In genomic region chr17:18246880-18247612, GRCh38 we compare ENCODE assay signal across 1 cellular context.
A peak's percentile ranks its signal among the peaks of the same experiment; 100 is the strongest.
TF ChIP-seq lines count a peak whose summit lies in the region.

No MANE protein-coding gene starts in this region.

TF ChIP-seq in GM23338, 12 proteins besides CTCF, POLR2A, EP300 and RAD21 (continued from another document):
- TF ChIP-seq, protein P1, sequence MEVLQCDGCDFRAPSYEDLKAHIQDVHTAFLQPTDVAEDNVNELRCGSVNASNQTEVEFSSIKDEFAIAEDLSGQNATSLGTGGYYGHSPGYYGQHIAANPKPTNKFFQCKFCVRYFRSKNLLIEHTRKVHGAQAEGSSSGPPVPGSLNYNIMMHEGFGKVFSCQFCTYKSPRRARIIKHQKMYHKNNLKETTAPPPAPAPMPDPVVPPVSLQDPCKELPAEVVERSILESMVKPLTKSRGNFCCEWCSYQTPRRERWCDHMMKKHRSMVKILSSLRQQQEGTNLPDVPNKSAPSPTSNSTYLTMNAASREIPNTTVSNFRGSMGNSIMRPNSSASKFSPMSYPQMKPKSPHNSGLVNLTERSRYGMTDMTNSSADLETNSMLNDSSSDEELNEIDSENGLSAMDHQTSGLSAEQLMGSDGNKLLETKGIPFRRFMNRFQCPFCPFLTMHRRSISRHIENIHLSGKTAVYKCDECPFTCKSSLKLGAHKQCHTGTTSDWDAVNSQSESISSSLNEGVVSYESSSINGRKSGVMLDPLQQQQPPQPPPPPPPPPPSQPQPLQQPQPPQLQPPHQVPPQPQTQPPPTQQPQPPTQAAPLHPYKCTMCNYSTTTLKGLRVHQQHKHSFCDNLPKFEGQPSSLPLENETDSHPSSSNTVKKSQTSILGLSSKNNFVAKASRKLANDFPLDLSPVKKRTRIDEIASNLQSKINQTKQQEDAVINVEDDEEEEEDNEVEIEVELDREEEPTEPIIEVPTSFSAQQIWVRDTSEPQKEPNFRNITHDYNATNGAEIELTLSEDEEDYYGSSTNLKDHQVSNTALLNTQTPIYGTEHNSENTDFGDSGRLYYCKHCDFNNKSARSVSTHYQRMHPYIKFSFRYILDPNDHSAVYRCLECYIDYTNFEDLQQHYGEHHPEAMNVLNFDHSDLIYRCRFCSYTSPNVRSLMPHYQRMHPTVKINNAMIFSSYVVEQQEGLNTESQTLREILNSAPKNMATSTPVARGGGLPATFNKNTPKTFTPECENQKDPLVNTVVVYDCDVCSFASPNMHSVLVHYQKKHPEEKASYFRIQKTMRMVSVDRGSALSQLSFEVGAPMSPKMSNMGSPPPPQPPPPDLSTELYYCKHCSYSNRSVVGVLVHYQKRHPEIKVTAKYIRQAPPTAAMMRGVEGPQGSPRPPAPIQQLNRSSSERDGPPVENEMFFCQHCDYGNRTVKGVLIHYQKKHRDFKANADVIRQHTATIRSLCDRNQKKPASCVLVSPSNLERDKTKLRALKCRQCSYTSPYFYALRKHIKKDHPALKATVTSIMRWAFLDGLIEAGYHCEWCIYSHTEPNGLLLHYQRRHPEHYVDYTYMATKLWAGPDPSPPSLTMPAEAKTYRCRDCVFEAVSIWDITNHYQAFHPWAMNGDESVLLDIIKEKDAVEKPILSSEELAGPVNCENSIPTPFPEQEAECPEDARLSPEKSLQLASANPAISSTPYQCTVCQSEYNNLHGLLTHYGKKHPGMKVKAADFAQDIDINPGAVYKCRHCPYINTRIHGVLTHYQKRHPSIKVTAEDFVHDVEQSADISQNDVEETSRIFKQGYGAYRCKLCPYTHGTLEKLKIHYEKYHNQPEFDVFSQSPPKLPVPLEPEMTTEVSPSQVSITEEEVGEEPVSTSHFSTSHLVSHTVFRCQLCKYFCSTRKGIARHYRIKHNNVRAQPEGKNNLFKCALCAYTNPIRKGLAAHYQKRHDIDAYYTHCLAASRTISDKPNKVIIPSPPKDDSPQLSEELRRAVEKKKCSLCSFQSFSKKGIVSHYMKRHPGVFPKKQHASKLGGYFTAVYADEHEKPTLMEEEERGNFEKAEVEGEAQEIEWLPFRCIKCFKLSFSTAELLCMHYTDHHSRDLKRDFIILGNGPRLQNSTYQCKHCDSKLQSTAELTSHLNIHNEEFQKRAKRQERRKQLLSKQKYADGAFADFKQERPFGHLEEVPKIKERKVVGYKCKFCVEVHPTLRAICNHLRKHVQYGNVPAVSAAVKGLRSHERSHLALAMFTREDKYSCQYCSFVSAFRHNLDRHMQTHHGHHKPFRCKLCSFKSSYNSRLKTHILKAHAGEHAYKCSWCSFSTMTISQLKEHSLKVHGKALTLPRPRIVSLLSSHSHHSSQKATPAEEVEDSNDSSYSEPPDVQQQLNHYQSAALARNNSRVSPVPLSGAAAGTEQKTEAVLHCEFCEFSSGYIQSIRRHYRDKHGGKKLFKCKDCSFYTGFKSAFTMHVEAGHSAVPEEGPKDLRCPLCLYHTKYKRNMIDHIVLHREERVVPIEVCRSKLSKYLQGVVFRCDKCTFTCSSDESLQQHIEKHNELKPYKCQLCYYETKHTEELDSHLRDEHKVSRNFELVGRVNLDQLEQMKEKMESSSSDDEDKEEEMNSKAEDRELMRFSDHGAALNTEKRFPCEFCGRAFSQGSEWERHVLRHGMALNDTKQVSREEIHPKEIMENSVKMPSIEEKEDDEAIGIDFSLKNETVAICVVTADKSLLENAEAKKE (CRISPR knock-in tag; IDR thresholded peaks at IDR 0.05), result no peak
- TF ChIP-seq POLR2AphosphoS5 (IDR thresholded peaks at IDR 0.05; ENCODE audit: low read depth), result peak; percentile 83
